In the genomic region with DNA sequence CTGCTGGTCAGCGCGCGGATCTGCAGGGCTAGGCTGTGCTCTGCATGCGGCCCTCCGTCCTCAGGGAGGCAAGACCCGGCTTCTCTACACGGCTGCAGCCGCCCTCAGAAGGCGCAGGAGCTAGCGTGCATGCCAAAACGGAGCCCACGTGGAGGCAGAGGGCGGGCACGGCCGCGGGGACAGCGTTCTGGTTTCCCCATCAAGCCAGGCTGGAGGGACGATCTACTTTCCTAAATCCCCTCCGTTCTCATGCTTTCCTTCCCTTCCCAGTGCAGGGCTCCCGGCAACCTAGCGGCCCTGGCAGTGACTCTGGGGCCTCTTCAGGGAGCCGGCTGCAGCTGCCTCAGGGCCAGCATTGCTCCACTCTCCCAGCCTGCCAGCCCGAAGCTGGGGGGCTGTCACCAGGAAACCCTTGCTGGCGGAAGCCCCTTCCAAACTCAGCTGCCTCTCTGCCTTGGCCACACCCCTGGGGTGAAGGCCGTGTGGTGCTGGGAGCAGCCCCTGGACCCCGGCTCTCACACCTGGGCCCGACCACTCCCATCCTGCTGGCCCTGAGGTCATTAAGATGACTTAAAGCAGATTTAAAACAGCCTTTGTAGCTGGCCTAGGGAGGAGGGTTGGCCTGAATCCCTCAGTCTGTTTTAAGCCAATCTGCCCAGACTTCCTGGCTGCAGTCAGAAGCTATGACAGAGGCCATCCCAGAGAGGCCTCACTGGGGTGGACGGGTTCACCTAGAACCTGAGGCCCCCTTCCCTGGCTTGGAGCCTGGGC, we compare ENCODE assay signal across 11 cellular contexts. TPM values are rescaled to one million over a fixed set of nuclear protein-coding genes. Genes with fewer than 3 reads are reported as not detected.
A peak's percentile ranks its signal among the peaks of the same experiment; 100 is the strongest.
DNase-seq lines count a peak whose midpoint lies in the region; ATAC-seq, FAIRE-seq and TF ChIP-seq lines count a peak whose summit lies in the region.
"Had no signal": no experiment of that assay in that cellular context is flagged by ENCODE, and none has a peak within 500 bp of the region (broad histone marks: within the 10 kb centered on the region; RNA-seq: fewer than 3 reads in every experiment).

No MANE protein-coding gene starts in this region.

- H4K20me1 ChIP-seq in OCI-LY7 (ENCODE audit: insufficient read depth, low read length): no peaks in the 10 kb centered on the region

- H3K9ac ChIP-seq in muscle layer of colon (ENCODE audit: low read length): no peak overlapping the region

- BruUV-seq in OCI-LY7 (replicated peaks; lab: Mats Ljungman, UMichigan): no TSS peak

- no peaks in the 10 kb centered on the region for H3K9me2 ChIP-seq in OCI-LY7 (ENCODE audit: insufficient read depth, low read length)

- no peak for TF ChIP-seq POLR2A in GM12892 (IDR thresholded peaks at IDR 0.05; ENCODE audit: low read depth, low read length)

- TF ChIP-seq CTCF in OCI-LY7 (conservative IDR thresholded peaks at IDR 0.05; ENCODE audit: low read length) (no peak), fibroblast of mammary gland (conservative IDR thresholded peaks at IDR 0.05; ENCODE audit: control insufficient read depth, insufficient read depth, low read depth, low read length) (no peak), GM20000 (IDR thresholded peaks at IDR 0.05; ENCODE audit: extremely low read depth, missing control alignments) (no peak)

- H3K4me3 ChIP-seq in OCI-LY7 (ENCODE audit: low read depth, low read length, poor library complexity, severe bottlenecking) (no peak overlapping the region), fibroblast of mammary gland (ENCODE audit: control insufficient read depth, low read depth, low read length) (no peak overlapping the region), muscle layer of colon (ENCODE audit: low read depth in 1 of 2, low read length in 2 of 2) (peak overlapping the region in 1 of 2 donors; percentile 27)

- no peak overlapping the region for H3K4me2 ChIP-seq in OCI-LY7 (ENCODE audit: low read length)

- H3K9me3 ChIP-seq in OCI-LY7 (ENCODE audit: low read length) (no peaks in the 10 kb centered on the region), muscle layer of colon (ENCODE audit: low read length) (no peaks in the 10 kb centered on the region)

- CTCF ChIA-PET in OCI-LY7 (lab: Charles Lee; ENCODE audit: unreplicated experiment): no interaction called here

- no peak overlapping the region for H2AFZ ChIP-seq in OCI-LY7 (ENCODE audit: low read length)

- H3K27me3 ChIP-seq in muscle layer of colon (ENCODE audit: control insufficient read depth in 1 of 2, insufficient read depth in 2 of 2, low read length in 2 of 2): no peaks in the 10 kb centered on the region

- DNase-seq in AG08396 (ENCODE audit: low spot score) (peak; percentile 45), OCI-LY7 (ENCODE audit: low spot score) (no peak), fibroblast of mammary gland (ENCODE audit: low read depth) (peak; percentile 34), NCI-H1417 (lab: John Stamatoyannopoulos, UW) (no peak), GM20000 (ENCODE audit: low spot score) (no peak), GM12892 (ENCODE audit: insufficient read length) (no peak)
- DNase-seq: AML-193, NCI-H2171 treated with DMSO at 0.1 percent for 48 hours had no signal

- POLR2A ChIA-PET in OCI-LY7 (lab: Charles Lee): interaction anchor here (0.9 to 1.3 kb wide), 2 partner anchors 9 kb away, joined by 3 read pairs; no protein-coding TSS in a partner anchor

- no peaks in the 10 kb centered on the region for H3K79me2 ChIP-seq in OCI-LY7 (ENCODE audit: insufficient read depth, low read depth, low read length)

- peak overlapping the region; percentile 48 for H3K27ac ChIP-seq in OCI-LY7 (ENCODE audit: low read depth, low read length, poor library complexity, severe bottlenecking)
- H3K27ac ChIP-seq in muscle layer of colon (ENCODE audit: low read depth, low read length): peak overlapping the region; percentile 66

- FAIRE-seq in GM12892 (lab: Jason Lieb, UNC): no peak
- FAIRE-seq: RCC 7860 had no signal

- ATAC-seq in GM19455 (IDR thresholded peaks at IDR 0.05; ENCODE audit: unreplicated experiment): no peak

- H3K4me1 ChIP-seq in OCI-LY7 (ENCODE audit: insufficient read depth, low read length, poor library complexity, severe bottlenecking): peaks cover 10% of the 10 kb centered on the region
- H3K4me1 ChIP-seq in muscle layer of colon (ENCODE audit: insufficient read depth, low read length): peaks cover 19% of the 10 kb centered on the region

- intact Hi-C loops in OCI-LY7 (cut with micrococcal nuclease; ENCODE audit: unreplicated experiment): no loop called here

- H3K36me3 ChIP-seq in OCI-LY7 (ENCODE audit: insufficient read depth, low read length) (peaks cover 33% of the 10 kb centered on the region), muscle layer of colon (ENCODE audit: insufficient read depth, low read length) (peaks cover 25% of the 10 kb centered on the region)

RNA-seq across cellular contexts. Expression of a gene that starts 9.2 kb away (rescaled TPM):
- 51.2 and 53.8 TPM in 2 replicates for total RNA-seq in OCI-LY7 (2014; rRNA removed; shearing (Covaris generic))
- total RNA-seq in OCI-LY7 (2022): 72.8 and 77.9 TPM in 2 replicates
- polyA plus RNA-seq in GM12892 (2012; ENCODE audit: missing spikeins): 14.0 TPM

RNA-seq across cellular contexts. Expression of a gene that starts 49.5 kb away (rescaled TPM):
- total RNA-seq in OCI-LY7 (2014; rRNA removed; shearing (Covaris generic)): 25.4 and 38.2 TPM in 2 replicates
- 55.9 and 66.7 TPM in 2 replicates for total RNA-seq in OCI-LY7 (2022)
- 24.1 TPM for polyA plus RNA-seq in GM12892 (2012; ENCODE audit: missing spikeins)

Comparison
In these comparisons a context has a peak if more than half of its experiments do, and no peak if none do; other contexts are left out.
1. DNase-seq: peak in AG08396 (single experiment) and fibroblast of mammary gland (single experiment); none in OCI-LY7 (single experiment), NCI-H1417 (0 of 3), GM20000 (single experiment) and GM12892 (single experiment).